27 cellular contexts compared by ENCODE assay signal in the genomic region with DNA sequence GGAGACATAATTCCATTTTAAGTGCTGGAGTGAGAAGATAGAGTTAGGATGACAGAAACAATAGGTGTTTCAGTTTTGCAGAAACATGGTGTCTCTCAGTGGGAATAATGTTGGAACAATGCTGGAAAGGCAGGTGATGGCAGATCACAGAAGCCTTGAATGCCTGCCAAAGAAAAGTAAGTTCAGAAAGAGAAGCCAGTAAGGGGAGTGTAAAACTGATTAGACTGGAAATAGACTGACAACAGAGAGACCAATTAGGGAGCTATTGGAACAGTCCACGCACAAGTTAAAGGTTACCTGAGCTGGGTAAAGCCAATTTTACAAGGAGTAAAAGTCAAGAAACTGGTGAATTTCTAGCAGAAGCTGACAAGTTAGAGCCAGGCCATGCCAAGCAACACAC.
DNase-seq lines count a peak whose midpoint lies in the region; ATAC-seq, FAIRE-seq and TF ChIP-seq lines count a peak whose summit lies in the region.
"Had no signal": no experiment of that assay in that cellular context is flagged by ENCODE, and none has a peak within 500 bp of the region (broad histone marks: within the 10 kb centered on the region; RNA-seq: fewer than 3 reads in every experiment).

No MANE protein-coding gene starts in this region.

- no peaks in the 10 kb centered on the region for H3K27me3 ChIP-seq in keratinocyte (ENCODE audit: control insufficient read depth, extremely low read depth, insufficient read depth, low read length)
- H3K27me3 ChIP-seq: BLaER1, SJSA1 had no signal

- H3K4me2 ChIP-seq in keratinocyte (ENCODE audit: control insufficient read depth, extremely low read depth, insufficient read depth, low read depth, low read length) = no peak overlapping the region
- H3K4me2 ChIP-seq: BLaER1 had no signal

- DNase-seq in NCI-H146 (lab: John Stamatoyannopoulos, UW) (peak; percentile 10), NCI-H146 treated with DMSO at 0.1 percent for 48 hours (lab: John Stamatoyannopoulos, UW; ENCODE audit: unreplicated experiment) (no peak), H54 (ENCODE audit: insufficient read length, low spot score) (no peak), NCI-H69 (lab: John Stamatoyannopoulos, UW) (peak; percentile 69), keratinocyte (ENCODE audit: low read depth, low spot score) (no peak)
- DNase-seq in stimulated activated CD4-positive, alpha-beta T cell treated with anti-CD3 and anti-CD28 coated beads, Interleukin-15, amount 100 ng/mL, for 24 hours = no peak
- DNase-seq: ACHN; Caco-2; CD4-positive, alpha-beta T cell; DMS 273 treated with DMSO at 0.1 percent for 48 hours; HCEC 1CT; IMR-90; MV-4-11; NCI-H1417 treated with DMSO at 0.1 percent for 48 hours; NCI-H1930; NCI-H446 treated with DMSO at 0.1 percent for 48 hours; NCI-H526 treated with DMSO at 0.1 percent for 48 hours; OCI-M1; T-helper 1 cell had no signal

- no peaks in the 10 kb centered on the region for H4K20me1 ChIP-seq in keratinocyte (ENCODE audit: control insufficient read depth, extremely low read depth, insufficient read depth, low read length)
- H4K20me1 ChIP-seq: BLaER1 had no signal

- no peak overlapping the region for H3K27ac ChIP-seq in keratinocyte (ENCODE audit: control insufficient read depth, insufficient read depth, low read length)
- H3K27ac ChIP-seq: 22Rv1, BLaER1, GM23248 had no signal

- FAIRE-seq in H54 (lab: Jason Lieb, UNC) (peak; percentile 55), keratinocyte (lab: Jason Lieb, UNC) (peak; percentile 79)
- FAIRE-seq: GM12891, RCC 7860 had no signal

- dilution Hi-C loops in keratinocyte (cut with MboI; ENCODE audit: extremely low pct_ligation_motif_present, low sequenced_read_pairs) = no loop called here

- no peak overlapping the region for H3K9ac ChIP-seq in keratinocyte (ENCODE audit: control insufficient read depth, extremely low read depth, insufficient read depth, low read length)
- H3K9ac ChIP-seq: BLaER1, GM23248 had no signal

- no peaks in the 10 kb centered on the region for H3K9me1 ChIP-seq in keratinocyte (ENCODE audit: control insufficient read depth, extremely low read depth, insufficient read depth, low read length)

- no peak overlapping the region for H3K4me3 ChIP-seq in keratinocyte (ENCODE audit: control insufficient read depth in 2 of 3, extremely low read depth in 1 of 3, insufficient read depth in 2 of 3, low read depth in 1 of 3, low read length in 3 of 3)
- H3K4me3 ChIP-seq: BLaER1, SJSA1 had no signal

- TF ChIP-seq CTCF in keratinocyte (optimal IDR thresholded peaks at IDR 0.05 in 1 of 3, IDR thresholded peaks at IDR 0.05 in 1 of 3, conservative IDR thresholded peaks at IDR 0.05 in 1 of 3; ENCODE audit: extremely low read depth in 1 of 3, insufficient read depth in 2 of 3, low read length in 3 of 3) = no peak

- ATAC-seq in HG02642 (IDR thresholded peaks at IDR 0.05; ENCODE audit: poor library complexity, unreplicated experiment) = no peak
- ATAC-seq in GM19328 (IDR thresholded peaks at IDR 0.05; ENCODE audit: unreplicated experiment) = no peak

- peaks cover 31% of the 10 kb centered on the region for H3K4me1 ChIP-seq in keratinocyte (ENCODE audit: control insufficient read depth, extremely low read depth, insufficient read depth, low read length)
- H3K4me1 ChIP-seq: BLaER1 had no signal

- no peaks in the 10 kb centered on the region for H3K9me3 ChIP-seq in keratinocyte (ENCODE audit: control insufficient read depth, low read depth, low read length)
- H3K9me3 ChIP-seq: BLaER1, Caco-2, SJSA1 had no signal

- no peaks in the 10 kb centered on the region for H3K36me3 ChIP-seq in keratinocyte (ENCODE audit: control insufficient read depth in 2 of 2, extremely low read depth in 1 of 2, insufficient read depth in 2 of 2, low read length in 2 of 2)
- H3K36me3 ChIP-seq: BLaER1, SJSA1 had no signal

- H2AFZ ChIP-seq in keratinocyte (ENCODE audit: control insufficient read depth, low read length) = peak overlapping the region; percentile 59
- H2AFZ ChIP-seq: GM23248 had no signal

- no peaks in the 10 kb centered on the region for H3K79me2 ChIP-seq in keratinocyte (ENCODE audit: control insufficient read depth, insufficient read depth, low read length)

- no peak for TF ChIP-seq POLR2A in H54 (IDR thresholded peaks at IDR 0.05; ENCODE audit: low read depth, low read length)

Comparison
In these comparisons a context has a peak if more than half of its experiments do, and no peak if none do; other contexts are left out.
1. DNase-seq: peak in NCI-H146 (single experiment) and NCI-H69 (single experiment); none in NCI-H146 treated with DMSO at 0.1 percent for 48 hours (single experiment), H54 (single experiment), keratinocyte (single experiment) and stimulated activated CD4-positive, alpha-beta T cell treated with anti-CD3 and anti-CD28 coated beads, Interleukin-15, amount 100 ng/mL, for 24 hours (single experiment).